ENCODE assay signal across 1 cellular context in genomic region chr11:3049430-3050243, GRCh38.
TF ChIP-seq lines count a peak whose summit lies in the region.

No MANE protein-coding gene starts in this region.

TF ChIP-seq in GM23338, 12 proteins besides CTCF, POLR2A, EP300 and RAD21 (continued from another document):
- no peak for TF ChIP-seq REST (IDR thresholded peaks at IDR 0.05; ENCODE audit: unreplicated experiment)
